In genomic region chr17:19141366-19142155, GRCh38 we compare ENCODE assay signal across 8 cellular contexts. TPM values are rescaled to one million over a fixed set of nuclear protein-coding genes. Genes with fewer than 3 reads are reported as not detected.
A peak's percentile ranks its signal among the peaks of the same experiment; 100 is the strongest.
DNase-seq lines count a peak whose midpoint lies in the region; ATAC-seq, FAIRE-seq and TF ChIP-seq lines count a peak whose summit lies in the region.
"Not testable (repeated sequence)": the region's sequence is repeated elsewhere in the genome, so short reads cannot be mapped to it uniquely, and the experiment has no call there.

No MANE protein-coding gene starts in this region.

- H3K9me3 ChIP-seq in A549, left lung, sigmoid colon: not testable (repeated sequence)

- FAIRE-seq in A549 (lab: Jason Lieb, UNC), result peak; percentile 94

- not testable (repeated sequence) for H3K4me1 ChIP-seq in A549, left lung, sigmoid colon

- not testable (repeated sequence) for TF ChIP-seq CTCF in A549 (IDR thresholded peaks at IDR 0.05); activated CD8-positive, alpha-beta T cell treated with anti-CD3 and anti-CD28 coated beads for 36 hours (IDR thresholded peaks at IDR 0.05); left lung (IDR thresholded peaks at IDR 0.05); sigmoid colon (IDR thresholded peaks at IDR 0.05)

- not testable (repeated sequence) for H3K27ac Mint-ChIP-seq in activated CD8-positive, alpha-beta T cell treated with anti-CD3 and anti-CD28 coated beads for 36 hours; effector memory CD8-positive, alpha-beta T cell

- not testable (repeated sequence) for H3K4me3 Mint-ChIP-seq in activated CD8-positive, alpha-beta T cell treated with anti-CD3 and anti-CD28 coated beads for 36 hours; effector memory CD8-positive, alpha-beta T cell

- POLR2A ChIA-PET in A549 (lab: Yijun Ruan, JAX); activated CD8-positive, alpha-beta T cell treated with anti-CD3 and anti-CD28 coated beads for 36 hours (lab: Charles Lee): not testable (repeated sequence)

- ATAC-seq in A549 (peak; percentile 68 to 85), GM18873 (IDR thresholded peaks at IDR 0.05; ENCODE audit: low FRiP score, unreplicated experiment) (peak; percentile 42), HG02571 (IDR thresholded peaks at IDR 0.05; ENCODE audit: unreplicated experiment) (peak; percentile 41), HG03439 (IDR thresholded peaks at IDR 0.05; ENCODE audit: unreplicated experiment) (peak; percentile 57), left lung (peak; percentile 96)
- peak; percentile 97 for ATAC-seq in activated CD8-positive, alpha-beta T cell treated with anti-CD3 and anti-CD28 coated beads for 36 hours
- peak; percentile 95 for ATAC-seq in effector memory CD8-positive, alpha-beta T cell (replicated peaks)

- not testable (repeated sequence) for TF ChIP-seq RAD21 in A549 (conservative IDR thresholded peaks at IDR 0.05 in 1 of 2, IDR thresholded peaks at IDR 0.05 in 1 of 2)

- 12% methylated on average over 3 of the region's 30 CpGs for WGBS in A549 (ENCODE audit: missing lambda C conversion rate)
- WGBS in sigmoid colon, 2 donors, result 5 to 44% methylated on average over 5 to 7 of the region's 30 CpGs

- H3K4me1 Mint-ChIP-seq in activated CD8-positive, alpha-beta T cell treated with anti-CD3 and anti-CD28 coated beads for 36 hours (ENCODE audit: low read depth); effector memory CD8-positive, alpha-beta T cell (ENCODE audit: low read depth in 2 of 2): not testable (repeated sequence)

- not testable (repeated sequence) for DNase-seq in A549 (ENCODE audit: low read depth in 1 of 2, low spot score in 1 of 2); activated CD8-positive, alpha-beta T cell treated with anti-CD3 and anti-CD28 coated beads for 36 hours; effector memory CD8-positive, alpha-beta T cell
- DNase-seq in left lung, result peak in 1 of 2 donors; percentile 40
- DNase-seq in sigmoid colon, result peak; percentile 38

- CTCF ChIA-PET in A549 (lab: Yijun Ruan, JAX); activated CD8-positive, alpha-beta T cell treated with anti-CD3 and anti-CD28 coated beads for 36 hours (lab: Charles Lee): not testable (repeated sequence)

- not testable (repeated sequence) for TF ChIP-seq EP300 in A549 (IDR thresholded peaks at IDR 0.05); sigmoid colon (IDR thresholded peaks at IDR 0.05)

- intact Hi-C loops in activated CD8-positive, alpha-beta T cell treated with anti-CD3 and anti-CD28 coated beads for 36 hours (cut with micrococcal nuclease); left lung (cut with DNase I); sigmoid colon (cut with DNase I): not testable (repeated sequence)

- not testable (repeated sequence) for H3K27me3 ChIP-seq in left lung, sigmoid colon

- H3K4me3 ChIP-seq in A549 (peak overlapping the region; percentile 40), sigmoid colon (peak overlapping the region in 3 of 4 donors; percentile 17 to 34 (median 28))
- H3K4me3 ChIP-seq in left lung, result not testable (repeated sequence)

- TF ChIP-seq POLR2A in A549 (IDR thresholded peaks at IDR 0.05; ENCODE audit: low read length); sigmoid colon (IDR thresholded peaks at IDR 0.05): not testable (repeated sequence)

- H3K36me3 ChIP-seq in left lung, sigmoid colon: not testable (repeated sequence)

- peak overlapping the region; percentile 87 to 90 for H3K27ac ChIP-seq in A549
- H3K27ac ChIP-seq in left lung, result not testable (repeated sequence)
- peak overlapping the region in 3 of 4 donors; percentile 59 to 71 (median 63) for H3K27ac ChIP-seq in sigmoid colon

- not testable (repeated sequence) for H3K9me3 Mint-ChIP-seq in activated CD8-positive, alpha-beta T cell treated with anti-CD3 and anti-CD28 coated beads for 36 hours; effector memory CD8-positive, alpha-beta T cell

- not testable (repeated sequence) for H3K36me3 Mint-ChIP-seq in activated CD8-positive, alpha-beta T cell treated with anti-CD3 and anti-CD28 coated beads for 36 hours (ENCODE audit: low read depth); effector memory CD8-positive, alpha-beta T cell (ENCODE audit: insufficient read depth)

- peak overlapping the region; percentile 76 for H3K4me2 ChIP-seq in A549

- H3K27me3 Mint-ChIP-seq in activated CD8-positive, alpha-beta T cell treated with anti-CD3 and anti-CD28 coated beads for 36 hours; effector memory CD8-positive, alpha-beta T cell: not testable (repeated sequence)

RNA-seq across cellular contexts. Expression of gene GRAPL, which starts 14.2 kb away (rescaled TPM):
- polyA plus RNA-seq in A549 (2011; rRNA removed) (0.08 and 0.09 TPM in 2 replicates), A549 (2017; fragmentation: RNase III; extraction: RNeasy Plus Mini Kit Qiagen cat#74134 plus additional on column Dnase treatment) (0.16 to 0.36 TPM (median 0.25 TPM) in 3 replicates), sigmoid colon (10 to 100 TPM in 1 of 3 donors, 1 to 10 TPM in 1, not detected in 1; 2.4 to 14.8 TPM)
- polyA plus RNA-seq in A549 (2012; cell fraction: cytosol; rRNA removed), result 0.08 TPM in 1 of 2 replicates, not detected in the other
- polyA plus RNA-seq in A549 (2012; cell fraction: nucleus; rRNA removed), result 0.43 and 0.61 TPM in 2 replicates
- polyA minus RNA-seq in A549 (2011; rRNA and poly(A)+ RNA removed), result 0.74 and 1.2 TPM in 2 replicates
- 1 to 10 TPM; 5.1 to 6.5 TPM for total RNA-seq in activated CD8-positive, alpha-beta T cell treated with anti-CD3 and anti-CD28 coated beads for 36 hours
- total RNA-seq in left lung (1 to 10 TPM; 4.8 to 6.9 TPM), sigmoid colon (1 to 10 TPM in 2 of 4 donors, under 1 TPM in 1, not detected in 1; 0.54 to 3.9 (median 2.5) TPM)

Comparison
In these comparisons a context has a peak if more than half of its experiments do, and no peak if none do; other contexts are left out.
1. ATAC-seq: peak in every context shown above with its lines; median percentile 97 in activated CD8-positive, alpha-beta T cell treated with anti-CD3 and anti-CD28 coated beads for 36 hours; 96 in left lung; 95 in effector memory CD8-positive, alpha-beta T cell; 76 in A549; 57 in HG03439; 42 in GM18873; 41 in HG02571.